In the genomic region with DNA sequence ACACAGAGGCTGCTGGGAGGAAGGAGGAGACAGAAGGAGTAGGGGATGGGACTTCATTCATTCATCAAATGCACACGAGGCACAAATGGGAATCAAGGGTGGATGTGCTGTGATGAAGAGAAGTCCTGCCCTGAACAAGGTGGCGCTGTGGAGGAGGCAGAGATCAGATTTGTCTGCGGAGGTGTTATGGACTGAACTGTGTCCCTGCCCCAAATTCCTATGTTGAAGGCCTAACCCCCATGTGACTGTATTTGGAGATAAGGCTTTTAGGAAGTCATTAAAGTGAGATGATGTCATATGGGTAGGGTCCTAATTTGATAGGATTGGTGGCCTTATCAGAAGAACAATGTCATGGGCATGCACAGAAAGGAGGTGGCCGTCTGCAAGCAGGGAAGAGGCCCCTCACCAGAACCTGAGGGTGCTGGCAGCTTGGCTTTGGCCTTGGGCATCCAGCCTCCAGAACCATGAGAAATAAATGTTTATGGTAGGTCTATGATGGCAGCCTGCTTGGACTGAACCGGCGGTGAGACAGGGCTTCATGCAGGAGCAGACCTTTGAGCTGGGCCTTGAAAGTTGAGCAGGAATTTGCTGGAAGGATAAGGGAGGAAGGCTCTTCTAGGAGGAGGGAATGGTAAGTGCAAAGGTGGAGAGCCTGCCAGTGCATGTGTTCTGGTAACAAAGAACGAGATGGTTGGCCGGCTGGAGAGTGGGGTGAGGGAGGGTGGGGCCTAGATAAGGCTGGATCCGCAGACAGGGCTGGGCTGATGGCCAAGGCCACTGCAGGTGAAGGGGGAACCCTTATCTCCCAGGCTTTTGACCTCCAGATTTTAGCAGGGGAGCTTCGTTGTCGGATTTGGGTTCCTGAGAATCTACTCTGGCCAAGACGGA, we compare ENCODE assay signal across 1 cellular context.
A peak's percentile ranks its signal among the peaks of the same experiment; 100 is the strongest.
TF ChIP-seq lines count a peak whose summit lies in the region.

No MANE protein-coding gene starts in this region.

TF ChIP-seq in HEK293, 187 proteins besides CTCF, POLR2A, EP300 and RAD21 (continued from another document and continues in another):
- TF ChIP-seq ZNF623 (tag by site-specific recombination; IDR thresholded peaks at IDR 0.05) (no peak), ZNF354C (tag by site-specific recombination; IDR thresholded peaks at IDR 0.05; ENCODE audit: borderline replicate concordance, low read depth) (no peak), ZNF473 (tag by site-specific recombination; IDR thresholded peaks at IDR 0.05) (peak; percentile 8; the same call in 1 of the 2 replicates), ZNF274 (IDR thresholded peaks at IDR 0.05; ENCODE audit: low read length) (no peak), ZNF274 (tag by site-specific recombination; IDR thresholded peaks at IDR 0.05; ENCODE audit: borderline replicate concordance) (no peak), BCL11A (tag by site-specific recombination; IDR thresholded peaks at IDR 0.05; ENCODE audit: low read depth) (no peak), ZNF302 (tag by site-specific recombination; IDR thresholded peaks at IDR 0.05; ENCODE audit: low read depth) (no peak), ZNF514 (tag by site-specific recombination; IDR thresholded peaks at IDR 0.05) (no peak), ZNF48 (tag by site-specific recombination; IDR thresholded peaks at IDR 0.05) (no peak), ZNF175 (tag by site-specific recombination; IDR thresholded peaks at IDR 0.05) (no peak), TRIM28 (IDR thresholded peaks at IDR 0.05; ENCODE audit: borderline replicate concordance, low read length) (no peak), ZBTB49 (tag by site-specific recombination; IDR thresholded peaks at IDR 0.05; ENCODE audit: low read depth) (no peak), ZNF239 (tag by site-specific recombination; IDR thresholded peaks at IDR 0.05) (no peak), ZNF10 (tag by site-specific recombination; IDR thresholded peaks at IDR 0.05) (0 out of 2 replicates have a peak, but pooled peaks have one; percentile 36), OVOL3 (tag by site-specific recombination; IDR thresholded peaks at IDR 0.05) (no peak), ZNF501 (tag by site-specific recombination; IDR thresholded peaks at IDR 0.05) (no peak), ZNF549 (tag by site-specific recombination; IDR thresholded peaks at IDR 0.05) (no peak), ZNF211 (tag by site-specific recombination; IDR thresholded peaks at IDR 0.05; ENCODE audit: low read depth) (no peak), INSM2 (tag by site-specific recombination; IDR thresholded peaks at IDR 0.05) (no peak; the same call in 1 of the 2 replicates), PATZ1 (tag by site-specific recombination; IDR thresholded peaks at IDR 0.05) (peak; percentile 32; the same call in 1 of the 2 replicates), ZNF24 (tag by site-specific recombination; IDR thresholded peaks at IDR 0.05) (peak; percentile 97), ZNF596 (tag by site-specific recombination; IDR thresholded peaks at IDR 0.05) (no peak), ZNF548 (tag by site-specific recombination; IDR thresholded peaks at IDR 0.05) (0 out of 2 replicates have a peak, but pooled peaks have one; percentile 11), ZNF221 (tag by site-specific recombination; IDR thresholded peaks at IDR 0.05; ENCODE audit: borderline replicate concordance) (no peak), ZNF610 (tag by site-specific recombination; IDR thresholded peaks at IDR 0.05; ENCODE audit: borderline replicate concordance) (no peak), ZNF350 (tag by site-specific recombination; IDR thresholded peaks at IDR 0.05) (no peak), ZNF416 (tag by site-specific recombination; IDR thresholded peaks at IDR 0.05) (no peak), ZNF133 (tag by site-specific recombination; IDR thresholded peaks at IDR 0.05) (no peak), REST (tag by site-specific recombination; IDR thresholded peaks at IDR 0.05) (no peak), KLF1 (tag by site-specific recombination; IDR thresholded peaks at IDR 0.05) (no peak; the same call in 1 of the 2 replicates), ZNF426 (tag by site-specific recombination; IDR thresholded peaks at IDR 0.05) (no peak), ZNF433 (tag by site-specific recombination; IDR thresholded peaks at IDR 0.05; ENCODE audit: low read depth) (no peak), ZNF112 (tag by site-specific recombination; IDR thresholded peaks at IDR 0.05) (no peak), ZBTB6 (tag by site-specific recombination; IDR thresholded peaks at IDR 0.05) (no peak), KLF16 (tag by site-specific recombination; IDR thresholded peaks at IDR 0.05) (0 out of 2 replicates have a peak, but pooled peaks have one; percentile 29), ZEB2 (tag by site-specific recombination; IDR thresholded peaks at IDR 0.05) (peak; percentile 44; the same call in 1 of the 2 replicates), HOXA7 (CRISPR knock-in tag; IDR thresholded peaks at IDR 0.05; ENCODE audit: borderline replicate concordance) (no peak), ZNF157 (tag by site-specific recombination; IDR thresholded peaks at IDR 0.05) (no peak), ZBTB17 (tag by site-specific recombination; IDR thresholded peaks at IDR 0.05) (peak; percentile 45), ZBTB1 (tag by site-specific recombination; IDR thresholded peaks at IDR 0.05) (no peak), ZNF155 (tag by site-specific recombination; IDR thresholded peaks at IDR 0.05) (no peak), EGR2 (tag by site-specific recombination; IDR thresholded peaks at IDR 0.05; ENCODE audit: low read depth) (0 out of 2 replicates have a peak, but pooled peaks have one; percentile 3), ZNF23 (tag by site-specific recombination; IDR thresholded peaks at IDR 0.05; ENCODE audit: borderline replicate concordance) (no peak), ZNF174 (tag by site-specific recombination; IDR thresholded peaks at IDR 0.05) (no peak), ZNF510 (tag by site-specific recombination; IDR thresholded peaks at IDR 0.05; ENCODE audit: insufficient replicate concordance) (no peak), ZNF843 (tag by site-specific recombination; IDR thresholded peaks at IDR 0.05) (no peak), GLI4 (tag by site-specific recombination; IDR thresholded peaks at IDR 0.05) (no peak)
- TF ChIP-seq, protein P1, sequence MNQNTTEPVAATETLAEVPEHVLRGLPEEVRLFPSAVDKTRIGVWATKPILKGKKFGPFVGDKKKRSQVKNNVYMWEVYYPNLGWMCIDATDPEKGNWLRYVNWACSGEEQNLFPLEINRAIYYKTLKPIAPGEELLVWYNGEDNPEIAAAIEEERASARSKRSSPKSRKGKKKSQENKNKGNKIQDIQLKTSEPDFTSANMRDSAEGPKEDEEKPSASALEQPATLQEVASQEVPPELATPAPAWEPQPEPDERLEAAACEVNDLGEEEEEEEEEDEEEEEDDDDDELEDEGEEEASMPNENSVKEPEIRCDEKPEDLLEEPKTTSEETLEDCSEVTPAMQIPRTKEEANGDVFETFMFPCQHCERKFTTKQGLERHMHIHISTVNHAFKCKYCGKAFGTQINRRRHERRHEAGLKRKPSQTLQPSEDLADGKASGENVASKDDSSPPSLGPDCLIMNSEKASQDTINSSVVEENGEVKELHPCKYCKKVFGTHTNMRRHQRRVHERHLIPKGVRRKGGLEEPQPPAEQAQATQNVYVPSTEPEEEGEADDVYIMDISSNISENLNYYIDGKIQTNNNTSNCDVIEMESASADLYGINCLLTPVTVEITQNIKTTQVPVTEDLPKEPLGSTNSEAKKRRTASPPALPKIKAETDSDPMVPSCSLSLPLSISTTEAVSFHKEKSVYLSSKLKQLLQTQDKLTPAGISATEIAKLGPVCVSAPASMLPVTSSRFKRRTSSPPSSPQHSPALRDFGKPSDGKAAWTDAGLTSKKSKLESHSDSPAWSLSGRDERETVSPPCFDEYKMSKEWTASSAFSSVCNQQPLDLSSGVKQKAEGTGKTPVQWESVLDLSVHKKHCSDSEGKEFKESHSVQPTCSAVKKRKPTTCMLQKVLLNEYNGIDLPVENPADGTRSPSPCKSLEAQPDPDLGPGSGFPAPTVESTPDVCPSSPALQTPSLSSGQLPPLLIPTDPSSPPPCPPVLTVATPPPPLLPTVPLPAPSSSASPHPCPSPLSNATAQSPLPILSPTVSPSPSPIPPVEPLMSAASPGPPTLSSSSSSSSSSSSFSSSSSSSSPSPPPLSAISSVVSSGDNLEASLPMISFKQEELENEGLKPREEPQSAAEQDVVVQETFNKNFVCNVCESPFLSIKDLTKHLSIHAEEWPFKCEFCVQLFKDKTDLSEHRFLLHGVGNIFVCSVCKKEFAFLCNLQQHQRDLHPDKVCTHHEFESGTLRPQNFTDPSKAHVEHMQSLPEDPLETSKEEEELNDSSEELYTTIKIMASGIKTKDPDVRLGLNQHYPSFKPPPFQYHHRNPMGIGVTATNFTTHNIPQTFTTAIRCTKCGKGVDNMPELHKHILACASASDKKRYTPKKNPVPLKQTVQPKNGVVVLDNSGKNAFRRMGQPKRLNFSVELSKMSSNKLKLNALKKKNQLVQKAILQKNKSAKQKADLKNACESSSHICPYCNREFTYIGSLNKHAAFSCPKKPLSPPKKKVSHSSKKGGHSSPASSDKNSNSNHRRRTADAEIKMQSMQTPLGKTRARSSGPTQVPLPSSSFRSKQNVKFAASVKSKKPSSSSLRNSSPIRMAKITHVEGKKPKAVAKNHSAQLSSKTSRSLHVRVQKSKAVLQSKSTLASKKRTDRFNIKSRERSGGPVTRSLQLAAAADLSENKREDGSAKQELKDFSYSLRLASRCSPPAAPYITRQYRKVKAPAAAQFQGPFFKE (tag by site-specific recombination; IDR thresholded peaks at IDR 0.05; ENCODE audit: borderline replicate concordance), result no peak
